In the genomic region with DNA sequence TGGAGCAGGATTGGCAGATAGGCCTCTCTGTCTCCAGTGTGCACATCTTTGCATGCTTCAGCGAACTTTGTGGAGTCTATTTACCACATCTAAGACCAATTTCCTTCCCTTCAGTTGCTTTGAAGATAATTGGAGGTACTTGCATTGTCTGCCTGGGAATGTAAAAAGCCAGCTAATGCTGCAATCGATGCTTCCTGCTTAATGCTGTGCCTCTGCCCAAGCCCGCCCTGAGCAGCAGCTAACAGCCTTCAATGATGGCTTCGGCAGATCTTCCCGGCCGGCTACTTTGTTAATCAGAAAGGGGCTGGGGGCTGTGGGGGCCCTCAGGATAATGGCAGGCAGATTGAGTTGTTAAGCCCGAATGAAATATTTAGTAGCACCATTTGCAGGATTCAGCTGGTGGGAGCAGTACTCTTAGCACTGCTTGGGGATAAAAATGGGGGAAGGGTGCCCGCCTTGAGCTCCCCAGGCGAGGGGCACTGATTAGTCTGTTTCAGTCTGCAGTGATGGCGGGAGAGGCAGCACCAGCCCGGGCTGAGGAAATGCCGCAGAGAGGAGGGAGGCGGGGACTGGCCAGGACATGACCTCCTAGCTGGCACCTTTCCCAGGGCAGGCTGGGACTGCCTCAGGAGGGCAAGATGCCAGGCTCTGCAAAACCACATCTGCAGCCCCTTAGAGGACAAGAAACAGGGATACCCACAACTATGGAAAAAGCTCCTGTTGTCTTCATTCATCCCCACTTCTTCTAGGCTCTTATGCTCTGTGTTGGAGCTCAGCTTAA, we compare ENCODE assay signal across 9 cellular contexts.
DNase-seq lines count a peak whose midpoint lies in the region; ATAC-seq, FAIRE-seq and TF ChIP-seq lines count a peak whose summit lies in the region.
"Had no signal": no experiment of that assay in that cellular context is flagged by ENCODE, and none has a peak within 500 bp of the region (broad histone marks: within the 10 kb centered on the region; RNA-seq: fewer than 3 reads in every experiment).

No MANE protein-coding gene starts in this region.

- intact Hi-C loops in HepG2 (cut with micrococcal nuclease; ENCODE audit: unreplicated experiment): no loop called here
- intact Hi-C loops in aorta (cut with DNase I): no loop called here

- no peak for FAIRE-seq in HepG2 (lab: Jason Lieb, UNC)

- no peaks in the 10 kb centered on the region for H3K36me3 Mint-ChIP-seq in activated CD8-positive, alpha-beta memory T cell treated with anti-CD3 and anti-CD28 coated beads, Interleukin-2, amount 10 ng/mL, durations not matched to agents 7 days and 5 days

- H3K27me3 ChIP-seq in liver (ENCODE audit: control insufficient read depth in 4 of 4, insufficient read depth in 4 of 4, low read length in 3 of 4): no peaks in the 10 kb centered on the region
- H3K27me3 ChIP-seq in HepG2 (ENCODE audit: control insufficient read depth in 1 of 2, insufficient read depth in 2 of 2, low read length in 2 of 2): no peaks in the 10 kb centered on the region
- H3K27me3 ChIP-seq in aorta (ENCODE audit: control insufficient read depth in 1 of 2, insufficient read depth in 2 of 2, low read length in 1 of 2): peaks cover 0 to 1% of the 10 kb centered on the region in 2 donors

- no peak for TF ChIP-seq EP300 in HepG2 (IDR thresholded peaks at IDR 0.05; ENCODE audit: low read depth in 2 of 2, low read length in 2 of 2)
- TF ChIP-seq EP300 in HepG2 (CRISPR knock-in tag; IDR thresholded peaks at IDR 0.05; ENCODE audit: borderline replicate concordance): no peak

- POLR2A ChIA-PET in HepG2 (lab: Yijun Ruan, JAX): no interaction called here

- no peak overlapping the region for H3K27ac ChIP-seq in liver (ENCODE audit: low read depth in 1 of 2, low read length in 2 of 2)
- H3K27ac ChIP-seq in HepG2 (ENCODE audit: extremely low read length, insufficient read depth, low read length): no peak overlapping the region
- no peak overlapping the region for H3K27ac ChIP-seq in aorta (ENCODE audit: low read depth in 1 of 2, low read length in 2 of 2)
- H3K27ac ChIP-seq: HL-60 had no signal

- no peak overlapping the region for H2AFZ ChIP-seq in HepG2 (ENCODE audit: low read length)

- TF ChIP-seq POLR2A in HepG2 (IDR thresholded peaks at IDR 0.05; ENCODE audit: insufficient read depth in 1 of 2, low read depth in 2 of 2, low read length in 2 of 2): no peak

- in situ Hi-C loops in HepG2 (cut with HindIII; ENCODE audit: extremely low pct_ligation_motif_present, low pct_unique_long_range_greater_than_20kb) (no loop called here), astrocyte of the spinal cord (cut with HindIII; ENCODE audit: low sequenced_read_pairs) (no loop called here)

- no peak overlapping the region for H3K27ac Mint-ChIP-seq in activated CD8-positive, alpha-beta memory T cell treated with anti-CD3 and anti-CD28 coated beads, Interleukin-2, amount 10 ng/mL, durations not matched to agents 7 days and 5 days

- CTCF ChIA-PET in HepG2 (lab: Yijun Ruan, JAX; ENCODE audit: low intra/inter-chr PET ratio, low total read pairs): no interaction called here
- CTCF ChIA-PET in activated CD8-positive, alpha-beta memory T cell treated with anti-CD3 and anti-CD28 coated beads, Interleukin-2, amount 10 ng/mL, durations not matched to agents 7 days and 5 days (lab: Charles Lee): no interaction called here

- TF ChIP-seq RAD21 in liver (IDR thresholded peaks at IDR 0.05) (peak in 1 of 2 donors; percentile 4), HepG2 (CRISPR knock-in tag; IDR thresholded peaks at IDR 0.05) (no peak)

- H3K4me1 ChIP-seq in liver (ENCODE audit: control insufficient read depth in 4 of 4, insufficient read depth in 4 of 4, low read length in 3 of 4) (peaks cover 0 to 10% (median 2%) of the 10 kb centered on the region in 4 donors), HepG2 (ENCODE audit: insufficient read depth, low read length) (no peaks in the 10 kb centered on the region), aorta (ENCODE audit: control insufficient read depth in 1 of 2, insufficient read depth in 2 of 2, low read length in 2 of 2) (no peaks in the 10 kb centered on the region)

- no TSS peak for BruUV-seq in HepG2 (replicated peaks; lab: Mats Ljungman, UMichigan)

- H3K9me3 Mint-ChIP-seq in activated CD8-positive, alpha-beta memory T cell treated with anti-CD3 and anti-CD28 coated beads, Interleukin-2, amount 10 ng/mL, durations not matched to agents 7 days and 5 days (ENCODE audit: low read depth): no peaks in the 10 kb centered on the region

- TF ChIP-seq CTCF in liver (IDR thresholded peaks at IDR 0.05; ENCODE audit: low read depth, low read length, missing input control) (no peak), HepG2 (CRISPR knock-in tag; IDR thresholded peaks at IDR 0.05) (no peak), astrocyte of the spinal cord (IDR thresholded peaks at IDR 0.05; ENCODE audit: low read depth, low read length) (no peak)

- H3K4me2 ChIP-seq in HepG2 (ENCODE audit: low read depth, low read length): no peak overlapping the region

- H3K4me3 Mint-ChIP-seq in activated CD8-positive, alpha-beta memory T cell treated with anti-CD3 and anti-CD28 coated beads, Interleukin-2, amount 10 ng/mL, durations not matched to agents 7 days and 5 days: no peak overlapping the region

- H3K36me3 ChIP-seq in liver (ENCODE audit: control insufficient read depth in 4 of 4, insufficient read depth in 3 of 4, low read depth in 1 of 4, low read length in 3 of 4) (no peaks in the 10 kb centered on the region), HepG2 (replicated peaks in 1 of 2; ENCODE audit: control insufficient read depth in 1 of 2, insufficient read depth in 2 of 2, low read length in 2 of 2) (no peaks in the 10 kb centered on the region; a peak in 1 of 5 replicates), aorta (ENCODE audit: control insufficient read depth in 1 of 2, insufficient read depth in 2 of 2, low read length in 1 of 2) (no peaks in the 10 kb centered on the region)

- H3K9me3 ChIP-seq in liver (ENCODE audit: control insufficient read depth in 4 of 4, low read length in 3 of 4): no peaks in the 10 kb centered on the region
- H3K9me3 ChIP-seq in HepG2 (ENCODE audit: low read length): no peaks in the 10 kb centered on the region
- no peaks in the 10 kb centered on the region for H3K9me3 ChIP-seq in aorta (ENCODE audit: control insufficient read depth, low read length)

- H3K27me3 Mint-ChIP-seq in activated CD8-positive, alpha-beta memory T cell treated with anti-CD3 and anti-CD28 coated beads, Interleukin-2, amount 10 ng/mL, durations not matched to agents 7 days and 5 days: peaks cover 13% of the 10 kb centered on the region

- H3K4me3 ChIP-seq in liver (ENCODE audit: low read depth in 1 of 3, low read length in 3 of 3) (no peak overlapping the region), HepG2 (replicated peaks in 1 of 3; ENCODE audit: insufficient read depth in 1 of 3, low read depth in 2 of 3, low read length in 3 of 3) (no peak overlapping the region), astrocyte of the spinal cord (ENCODE audit: low read depth, low read length) (no peak overlapping the region), aorta (ENCODE audit: low read length in 2 of 2) (no peak overlapping the region)

- 31% methylated on average over 13 of the region's 13 CpGs for WGBS in liver
- 39% methylated on average over 13 of the region's 13 CpGs for WGBS in HepG2 (ENCODE audit: low lambda C conversion rate)
- WGBS in aorta, 2 donors: 23 to 27% methylated on average over 13 of the region's 13 CpGs

- no peaks in the 10 kb centered on the region for H3K4me1 Mint-ChIP-seq in activated CD8-positive, alpha-beta memory T cell treated with anti-CD3 and anti-CD28 coated beads, Interleukin-2, amount 10 ng/mL, durations not matched to agents 7 days and 5 days

- DNase-seq in HepG2 (ENCODE audit: low spot score) (no peak), astrocyte of the spinal cord (ENCODE audit: low read depth, low spot score) (peak; percentile 29), left lobe of liver (ENCODE audit: low spot score) (peak; percentile 88), aorta (peak; percentile 86 to 93)
- DNase-seq in activated CD8-positive, alpha-beta memory T cell treated with anti-CD3 and anti-CD28 coated beads, Interleukin-2, amount 10 ng/mL, durations not matched to agents 7 days and 5 days: no peak

- no peaks in the 10 kb centered on the region for H3K79me2 ChIP-seq in HepG2 (ENCODE audit: insufficient read depth, low read length)

- H4K20me1 ChIP-seq in HepG2 (ENCODE audit: insufficient read depth, low read length): no peaks in the 10 kb centered on the region

- H3K9ac ChIP-seq in liver (ENCODE audit: low read depth in 1 of 2, low read length in 2 of 2) (no peak overlapping the region), HepG2 (ENCODE audit: insufficient read depth, low read depth, low read length) (no peak overlapping the region)

- ATAC-seq in HepG2 (no peak), left lobe of liver (peak; percentile 99), aorta (ENCODE audit: low FRiP score) (peak; percentile 79), GM21367 (IDR thresholded peaks at IDR 0.05; ENCODE audit: unreplicated experiment) (no peak), HG03378 (IDR thresholded peaks at IDR 0.05; ENCODE audit: unreplicated experiment) (no peak)
- no peak for ATAC-seq in activated CD8-positive, alpha-beta memory T cell treated with anti-CD3 and anti-CD28 coated beads, Interleukin-2, amount 10 ng/mL, durations not matched to agents 7 days and 5 days

TF ChIP-seq in liver, 16 proteins besides CTCF, POLR2A, EP300 and RAD21 (continues in another document):
- no peak for TF ChIP-seq MAX (IDR thresholded peaks at IDR 0.05)

TF ChIP-seq in HepG2, 621 proteins besides CTCF, POLR2A, EP300 and RAD21 (continues in another document):
- TF ChIP-seq, protein P1, sequence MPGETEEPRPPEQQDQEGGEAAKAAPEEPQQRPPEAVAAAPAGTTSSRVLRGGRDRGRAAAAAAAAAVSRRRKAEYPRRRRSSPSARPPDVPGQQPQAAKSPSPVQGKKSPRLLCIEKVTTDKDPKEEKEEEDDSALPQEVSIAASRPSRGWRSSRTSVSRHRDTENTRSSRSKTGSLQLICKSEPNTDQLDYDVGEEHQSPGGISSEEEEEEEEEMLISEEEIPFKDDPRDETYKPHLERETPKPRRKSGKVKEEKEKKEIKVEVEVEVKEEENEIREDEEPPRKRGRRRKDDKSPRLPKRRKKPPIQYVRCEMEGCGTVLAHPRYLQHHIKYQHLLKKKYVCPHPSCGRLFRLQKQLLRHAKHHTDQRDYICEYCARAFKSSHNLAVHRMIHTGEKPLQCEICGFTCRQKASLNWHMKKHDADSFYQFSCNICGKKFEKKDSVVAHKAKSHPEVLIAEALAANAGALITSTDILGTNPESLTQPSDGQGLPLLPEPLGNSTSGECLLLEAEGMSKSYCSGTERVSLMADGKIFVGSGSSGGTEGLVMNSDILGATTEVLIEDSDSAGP (CRISPR knock-in tag; IDR thresholded peaks at IDR 0.05; ENCODE audit: borderline replicate concordance): no peak

Comparison
In these comparisons a context has a peak if more than half of its experiments do, and no peak if none do; other contexts are left out.
1. ATAC-seq: peak in left lobe of liver (single experiment) and aorta (single experiment); none in HepG2 (single experiment), GM21367 (single experiment), activated CD8-positive, alpha-beta memory T cell treated with anti-CD3 and anti-CD28 coated beads, Interleukin-2, amount 10 ng/mL, durations not matched to agents 7 days and 5 days (single experiment) and HG03378 (single experiment).
2. DNase-seq: peak in astrocyte of the spinal cord (single experiment), left lobe of liver (single experiment) and aorta (2 of 2); none in HepG2 (single experiment) and activated CD8-positive, alpha-beta memory T cell treated with anti-CD3 and anti-CD28 coated beads, Interleukin-2, amount 10 ng/mL, durations not matched to agents 7 days and 5 days (single experiment).